ENCODE assay signal across 18 cellular contexts in genomic region chr10:69614130-69614529, GRCh38. TPM values are rescaled to one million over a fixed set of nuclear protein-coding genes. Genes with fewer than 3 reads are reported as not detected.
A peak's percentile ranks its signal among the peaks of the same experiment; 100 is the strongest.
DNase-seq lines count a peak whose midpoint lies in the region; ATAC-seq, FAIRE-seq and TF ChIP-seq lines count a peak whose summit lies in the region.
"Had no signal": no experiment of that assay in that cellular context is flagged by ENCODE, and none has a peak within 500 bp of the region (broad histone marks: within the 10 kb centered on the region; RNA-seq: fewer than 3 reads in every experiment).

No MANE protein-coding gene starts in this region.

- in situ Hi-C loops in GM12878 (cut with MboI), result no loop called here

- H3K9ac ChIP-seq in BLaER1 (no peak overlapping the region), GM12878 (ENCODE audit: control insufficient read depth, insufficient read depth, low read length) (no peak overlapping the region)

- no peak overlapping the region for H3K27ac Mint-ChIP-seq in chondrocyte (ENCODE audit: unreplicated experiment)
- H3K27ac Mint-ChIP-seq in activated T-helper 17 cell treated with anti-CD3 and anti-CD28 coated beads, Interleukin-2, amount 50 U/mL, for 72 hours, result no peak overlapping the region
- H3K27ac Mint-ChIP-seq: CD4-positive, alpha-beta memory T cell had no signal

- peaks cover 18% of the 10 kb centered on the region for H3K9me3 Mint-ChIP-seq in chondrocyte (ENCODE audit: low read depth)
- H3K9me3 Mint-ChIP-seq in activated T-helper 17 cell treated with anti-CD3 and anti-CD28 coated beads, Interleukin-2, amount 50 U/mL, for 72 hours, result no peaks in the 10 kb centered on the region

- no TSS peak for BruUV-seq in GM12878 (replicated peaks; lab: Mats Ljungman, UMichigan)

- H3K4me2 ChIP-seq in BLaER1, result peak overlapping the region; percentile 23
- no peak overlapping the region for H3K4me2 ChIP-seq in GM12878 (ENCODE audit: control insufficient read depth, insufficient read depth)

- TF ChIP-seq EP300 in GM12878 (IDR thresholded peaks at IDR 0.05; ENCODE audit: borderline replicate concordance in 1 of 2, control insufficient read depth in 1 of 2, low read depth in 2 of 2, low read length in 2 of 2), result no peak

- POLR2A ChIA-PET in GM12878 (lab: Charles Lee), result no interaction called here

- peaks cover 15% of the 10 kb centered on the region for H3K4me1 ChIP-seq in BLaER1
- no peaks in the 10 kb centered on the region for H3K4me1 ChIP-seq in GM12878 (ENCODE audit: control insufficient read depth, insufficient read depth, low read length)

- H3K79me2 ChIP-seq in GM12878 (ENCODE audit: control insufficient read depth, insufficient read depth, low read length), result no peaks in the 10 kb centered on the region

- H3K36me3 Mint-ChIP-seq in chondrocyte (ENCODE audit: low read depth), result peaks cover 11% of the 10 kb centered on the region
- H3K36me3 Mint-ChIP-seq in activated T-helper 17 cell treated with anti-CD3 and anti-CD28 coated beads, Interleukin-2, amount 50 U/mL, for 72 hours (ENCODE audit: low read depth), result no peaks in the 10 kb centered on the region

- H3K9me3 ChIP-seq in BLaER1, result peaks cover 59% of the 10 kb centered on the region
- H3K9me3 ChIP-seq in GM12878 (replicated peaks; ENCODE audit: control insufficient read depth, insufficient read depth, low read length), result peaks cover 1% of the 10 kb centered on the region; the same call in 1 of the 3 replicates

- RAD21 ChIA-PET in GM12878 (lab: Charles Lee; ENCODE audit: unreplicated experiment), result no interaction called here

- TF ChIP-seq CTCF in GM12878 (IDR thresholded peaks at IDR 0.05 in 2 of 3, conservative IDR thresholded peaks at IDR 0.05 in 1 of 3; ENCODE audit: control insufficient read depth in 2 of 3, extremely low read depth in 1 of 3, insufficient read depth in 1 of 3, low read depth in 3 of 3, low read length in 3 of 3) (no peak), chondrocyte (IDR thresholded peaks at IDR 0.05) (no peak)

- CTCF ChIA-PET in GM12878 (lab: Yijun Ruan, JAX), result interaction anchor here (1.1 to 1.7 kb wide), 4 partner anchors 13 to 98 kb away, joined by 3 to 4 read pairs (median 4); no protein-coding TSS in a partner anchor

- no peak overlapping the region for H3K4me3 Mint-ChIP-seq in chondrocyte (ENCODE audit: unreplicated experiment)
- no peak overlapping the region for H3K4me3 Mint-ChIP-seq in activated T-helper 17 cell treated with anti-CD3 and anti-CD28 coated beads, Interleukin-2, amount 50 U/mL, for 72 hours
- H3K4me3 Mint-ChIP-seq: CD4-positive, alpha-beta memory T cell had no signal

- ATAC-seq in GM18861 (IDR thresholded peaks at IDR 0.05; ENCODE audit: unreplicated experiment) (peak; percentile 73), GM21619 (IDR thresholded peaks at IDR 0.05; ENCODE audit: unreplicated experiment) (peak; percentile 57), GM12878 (no peak)
- ATAC-seq in activated T-helper 17 cell treated with anti-CD3 and anti-CD28 coated beads, Interleukin-2, amount 50 U/mL, for 72 hours (replicated peaks), result no peak

- no peak overlapping the region for H3K4me3 ChIP-seq in BLaER1
- H3K4me3 ChIP-seq in GM12878, result no peak overlapping the region

- WGBS in GM12878 (ENCODE audit: insufficient coverage, insufficient replicate concordance, low lambda C conversion rate, missing lambda C conversion rate), result 37% methylated on average over 1 of the region's 1 CpG

- no peaks in the 10 kb centered on the region for H4K20me1 ChIP-seq in BLaER1
- no peaks in the 10 kb centered on the region for H4K20me1 ChIP-seq in GM12878 (ENCODE audit: control insufficient read depth, insufficient read depth)

- H3K27me3 Mint-ChIP-seq in chondrocyte (ENCODE audit: low read depth), result peaks cover 54% of the 10 kb centered on the region
- H3K27me3 Mint-ChIP-seq in activated T-helper 17 cell treated with anti-CD3 and anti-CD28 coated beads, Interleukin-2, amount 50 U/mL, for 72 hours, result peaks cover 5% of the 10 kb centered on the region

- DNase-seq in GM12878 (ENCODE audit: low read depth, low spot score), result peak; percentile 5
- DNase-seq in DMS 273 (lab: John Stamatoyannopoulos, UW; ENCODE audit: unreplicated experiment), result no peak
- DNase-seq in NCI-H2081 (lab: John Stamatoyannopoulos, UW), result no peak
- no peak for DNase-seq in chondrocyte (ENCODE audit: low spot score)
- DNase-seq: ACHN; CD4-positive, alpha-beta memory T cell; DMS153; DMS79 treated with DMSO at 0.1 percent for 48 hours; GDM1; HCEC 1CT had no signal

- intact Hi-C loops in GM12878 (cut with micrococcal nuclease; ENCODE audit: unreplicated experiment), result no loop called here

- H3K27me3 ChIP-seq in BLaER1, result no peaks in the 10 kb centered on the region
- H3K27me3 ChIP-seq in GM12878 (replicated peaks in 1 of 2; ENCODE audit: control insufficient read depth in 2 of 2, insufficient read depth in 2 of 2, low read length in 1 of 2), result no peaks in the 10 kb centered on the region

- no peak for TF ChIP-seq RAD21 in GM12878 (IDR thresholded peaks at IDR 0.05; ENCODE audit: insufficient read depth, low read depth, low read length)

- FAIRE-seq in GM12878 (lab: Jason Lieb, UNC), result no peak

- H3K27ac ChIP-seq in BLaER1 (no peak overlapping the region), GM12878 (ENCODE audit: control insufficient read depth, insufficient read depth) (no peak overlapping the region)
- H3K27ac ChIP-seq: C4-2B, HL-60 had no signal

- H2AFZ ChIP-seq in GM12878 (ENCODE audit: control insufficient read depth, low read depth, low read length), result no peak overlapping the region

- SMC1A ChIA-PET in GM12878 (lab: Charles Lee; ENCODE audit: uncharacterized antibody, unreplicated experiment), result interaction anchor here (1.0 to 1.3 kb wide), 2 partner anchors 17 to 30 kb away, joined by 3 to 4 read pairs; no protein-coding TSS in a partner anchor

- H3K4me1 Mint-ChIP-seq in chondrocyte (ENCODE audit: low read depth), result no peaks in the 10 kb centered on the region
- H3K4me1 Mint-ChIP-seq in activated T-helper 17 cell treated with anti-CD3 and anti-CD28 coated beads, Interleukin-2, amount 50 U/mL, for 72 hours, result no peaks in the 10 kb centered on the region
- H3K4me1 Mint-ChIP-seq: CD4-positive, alpha-beta memory T cell had no signal

- TF ChIP-seq POLR2A in GM12878 (IDR thresholded peaks at IDR 0.05; ENCODE audit: low read depth, low read length), result no peak

- H3K36me3 ChIP-seq in BLaER1 (no peaks in the 10 kb centered on the region), GM12878 (ENCODE audit: control insufficient read depth in 2 of 2, insufficient read depth in 2 of 2, low read length in 1 of 2) (no peaks in the 10 kb centered on the region)

TF ChIP-seq in GM12878, 131 proteins besides CTCF, POLR2A, EP300 and RAD21:
- TF ChIP-seq NR2C2 (IDR thresholded peaks at IDR 0.05; ENCODE audit: borderline replicate concordance, control insufficient read depth, insufficient read length, low read depth) (no peak), PAX5 (IDR thresholded peaks at IDR 0.05; ENCODE audit: borderline replicate concordance, low read depth, low read length) (peak; percentile 30; the same call in 1 of the 2 replicates)

RNA-seq across cellular contexts. Expression of gene FAM241B, which starts 15.9 kb away (rescaled TPM):
- not detected in 2 replicates for total RNA-seq in GM12878 (2013; cell fraction: nucleolus; rRNA removed)
- 0.11 TPM in 1 of 2 replicates, not detected in the other for total RNA-seq in GM12878 (2014; rRNA removed)
- total RNA-seq in GM12878 (2014; rRNA removed; fragmentation: Illumina TruSeq; extraction: Trizol), result 0.13 TPM in 1 of 2 replicates, not detected in the other
- total RNA-seq in GM12878 (2021), result 0.37 and 0.62 TPM in 2 replicates
- 0.88 TPM for polyA plus RNA-seq in GM12878 (2011; ENCODE audit: low read depth)
- 0.72 and 0.99 TPM in 2 replicates for polyA plus RNA-seq in GM12878 (2011; rRNA removed)
- polyA plus RNA-seq in GM12878 (2011; cell fraction: cytosol; rRNA removed), result 0.84 and 0.99 TPM in 2 replicates
- polyA plus RNA-seq in GM12878 (2011; cell fraction: nucleus; rRNA removed), result 0.87 and 0.98 TPM in 2 replicates
- 1.00 and 1.7 TPM in 2 replicates for polyA plus RNA-seq in GM12878 (2012)
- 0.15 TPM in 1 of 2 replicates, not detected in the other for polyA plus RNA-seq in GM12878 (2014; fragmentation: Illumina TruSeq; extraction: Trizol)
- polyA plus RNA-seq in GM12878 (2014; fragmentation: Nextera tagmentation; extraction: Ambion mirVana), result under 1 TPM; 0.09 to 0.18 TPM
- 0.31 and 0.43 TPM in 2 replicates for polyA plus RNA-seq in GM12878 (2014; rRNA removed)
- polyA plus RNA-seq in GM12878 (2016; fragmentation: Nextera tagmentation; extraction: Ambion mirVana), result under 1 TPM; 0.30 to 0.31 TPM
- polyA minus RNA-seq in GM12878 (2011; rRNA and poly(A)+ RNA removed), result 0.59 and 0.77 TPM in 2 replicates
- polyA minus RNA-seq in GM12878 (2011; cell fraction: cytosol; rRNA and poly(A)+ RNA removed), result 1.0 TPM in 1 of 2 replicates, not detected in the other
- polyA minus RNA-seq in GM12878 (2011; cell fraction: nucleus; rRNA and poly(A)+ RNA removed), result 0.86 TPM in 1 of 2 replicates, not detected in the other
- 5.0 to 13.7 TPM (median 9.7 TPM) in 3 replicates for total RNA-seq in chondrocyte
- total RNA-seq in activated T-helper 17 cell treated with anti-CD3 and anti-CD28 coated beads, Interleukin-2, amount 50 U/mL, for 72 hours, result 10 to 100 TPM in 1 of 2 donors, 1 to 10 TPM in 1; 9.4 to 16.0 TPM

RNA-seq across cellular contexts. Expression of gene NEUROG3, which starts 40.9 kb away (rescaled TPM):
- total RNA-seq in GM12878 (2013; cell fraction: nucleolus; rRNA removed), result 0.29 TPM in 1 of 2 replicates, not detected in the other
- not detected in 2 replicates for total RNA-seq in GM12878 (2014; rRNA removed)
- total RNA-seq in GM12878 (2014; rRNA removed; fragmentation: Illumina TruSeq; extraction: Trizol), result not detected in 2 replicates
- not detected in 2 replicates for total RNA-seq in GM12878 (2021)
- not detected for polyA plus RNA-seq in GM12878 (2011; ENCODE audit: low read depth)
- polyA plus RNA-seq in GM12878 (2011; rRNA removed), result not detected in 2 replicates
- polyA plus RNA-seq in GM12878 (2011; cell fraction: cytosol; rRNA removed), result 0.04 TPM in 1 of 2 replicates, not detected in the other
- 0.12 and 0.28 TPM in 2 replicates for polyA plus RNA-seq in GM12878 (2011; cell fraction: nucleus; rRNA removed)
- 0.11 TPM in 1 of 2 replicates, not detected in the other for polyA plus RNA-seq in GM12878 (2012)
- not detected in 2 replicates for polyA plus RNA-seq in GM12878 (2014; fragmentation: Illumina TruSeq; extraction: Trizol)
- polyA plus RNA-seq in GM12878 (2014; fragmentation: Nextera tagmentation; extraction: Ambion mirVana), result not detected
- polyA plus RNA-seq in GM12878 (2014; rRNA removed), result not detected in 2 replicates
- polyA plus RNA-seq in GM12878 (2016; fragmentation: Nextera tagmentation; extraction: Ambion mirVana), result not detected
- not detected in 2 replicates for polyA minus RNA-seq in GM12878 (2011; rRNA and poly(A)+ RNA removed)
- not detected in 2 replicates for polyA minus RNA-seq in GM12878 (2011; cell fraction: cytosol; rRNA and poly(A)+ RNA removed)
- polyA minus RNA-seq in GM12878 (2011; cell fraction: nucleus; rRNA and poly(A)+ RNA removed), result not detected in 2 replicates
- not detected in 3 replicates for total RNA-seq in chondrocyte
- total RNA-seq in activated T-helper 17 cell treated with anti-CD3 and anti-CD28 coated beads, Interleukin-2, amount 50 U/mL, for 72 hours, result 1 to 10 TPM in 1 of 2 donors, under 1 TPM in 1; 0.78 to 1.1 TPM
- total RNA-seq: A172; CD4-positive, alpha-beta memory T cell; H4 had no signal

Comparison
In these comparisons a context has a peak if more than half of its experiments do, and no peak if none do; other contexts are left out.
1. ATAC-seq: peak in GM18861 (single experiment) and GM21619 (single experiment); none in GM12878 (single experiment) and activated T-helper 17 cell treated with anti-CD3 and anti-CD28 coated beads, Interleukin-2, amount 50 U/mL, for 72 hours (single experiment).